ENCODE assay signal across 11 cellular contexts in the genomic region with DNA sequence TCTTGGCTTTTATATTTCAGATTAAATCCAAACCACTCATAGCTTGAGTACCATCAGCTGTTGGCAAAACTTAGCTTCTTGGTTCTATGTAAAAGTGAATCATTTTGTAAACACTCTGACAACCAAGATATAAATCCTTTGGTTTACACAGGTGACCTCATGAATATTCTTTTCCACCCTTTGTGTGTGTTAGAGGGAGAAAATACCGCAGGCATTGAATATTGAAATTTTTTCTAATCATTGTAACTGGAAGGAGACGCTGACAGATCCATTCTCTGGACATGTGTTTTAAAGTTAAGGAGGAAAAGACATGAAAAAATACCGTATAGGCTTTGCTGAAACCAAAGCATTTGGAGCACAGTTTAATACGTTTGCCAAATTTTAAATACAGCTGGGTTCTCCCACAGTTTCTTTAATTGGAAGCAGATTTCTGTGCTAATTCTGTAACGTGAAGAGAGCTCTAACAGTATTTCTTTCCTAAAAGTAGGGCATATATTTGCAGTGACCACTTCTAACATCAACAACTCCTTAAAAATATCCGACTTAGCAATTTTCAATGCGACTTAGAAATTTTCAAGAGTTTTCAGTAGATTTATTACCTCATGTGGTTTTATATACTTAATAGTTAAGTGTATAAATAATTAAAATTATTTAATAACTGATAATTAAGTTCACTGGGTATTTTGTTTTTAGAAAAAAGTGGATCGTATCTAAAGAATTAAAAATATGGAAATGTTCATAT.
A peak's percentile ranks its signal among the peaks of the same experiment; 100 is the strongest.
DNase-seq lines count a peak whose midpoint lies in the region; ATAC-seq lines count a peak whose summit lies in the region.
"Had no signal": no experiment of that assay in that cellular context is flagged by ENCODE, and none has a peak within 500 bp of the region (broad histone marks: within the 10 kb centered on the region; RNA-seq: fewer than 3 reads in every experiment).

No MANE protein-coding gene starts in this region.

- H3K9me3 ChIP-seq in adipocyte (ENCODE audit: control insufficient read depth, low read length), result peaks cover under 1% of the 10 kb centered on the region

- no peaks in the 10 kb centered on the region for H3K36me3 ChIP-seq in adipocyte (ENCODE audit: control insufficient read depth, insufficient read depth, low read length, severe bottlenecking)

- peak overlapping the region; percentile 76 for H3K9ac ChIP-seq in adipocyte (ENCODE audit: low read length)

- no peaks in the 10 kb centered on the region for H3K27me3 ChIP-seq in adipocyte (replicated peaks; ENCODE audit: control insufficient read depth, insufficient read depth, low read length)

- peaks cover 41% of the 10 kb centered on the region for H3K4me1 ChIP-seq in adipocyte (ENCODE audit: control insufficient read depth, insufficient read depth, low read length)

- no peak for ATAC-seq in HG02642 (IDR thresholded peaks at IDR 0.05; ENCODE audit: poor library complexity, unreplicated experiment)
- ATAC-seq in HG03571 (IDR thresholded peaks at IDR 0.05; ENCODE audit: unreplicated experiment), result no peak

- DNase-seq in DMS53 (lab: John Stamatoyannopoulos, UW) (peak; percentile 76), adipocyte (ENCODE audit: low read depth) (peak; percentile 86), fibroblast of peridontal ligament (ENCODE audit: extremely low read depth) (peak; percentile 94), renal cortical epithelial cell (ENCODE audit: low read depth) (peak; percentile 48), DMS 273 (lab: John Stamatoyannopoulos, UW; ENCODE audit: unreplicated experiment) (no peak)
- DNase-seq in stimulated activated CD8-positive, alpha-beta memory T cell treated with anti-CD3 and anti-CD28 coated beads, Interleukin-4, amount 100 ng/mL, for 48 hours, result no peak
- DNase-seq: DND-41, Karpas-422, posterior cingulate gyrus had no signal

- peak overlapping the region; percentile 77 for H3K4me3 ChIP-seq in adipocyte (ENCODE audit: low read length)

Comparison
In these comparisons a context has a peak if more than half of its experiments do, and no peak if none do; other contexts are left out.
1. DNase-seq: peak in DMS53 (single experiment), adipocyte (single experiment), fibroblast of peridontal ligament (single experiment) and renal cortical epithelial cell (single experiment); none in stimulated activated CD8-positive, alpha-beta memory T cell treated with anti-CD3 and anti-CD28 coated beads, Interleukin-4, amount 100 ng/mL, for 48 hours (single experiment) and DMS 273 (single experiment).